ENCODE assay signal across 13 cellular contexts in genomic region chr13:39197645-39198007, GRCh38.
DNase-seq lines count a peak whose midpoint lies in the region; ATAC-seq and TF ChIP-seq lines count a peak whose summit lies in the region.
"Had no signal": no experiment of that assay in that cellular context is flagged by ENCODE, and none has a peak within 500 bp of the region (broad histone marks: within the 10 kb centered on the region; RNA-seq: fewer than 3 reads in every experiment).

No MANE protein-coding gene starts in this region.

- ATAC-seq in heart right ventricle (peak; percentile 27 to 80 (median 66)), Right ventricle myocardium superior (ENCODE audit: poor library complexity) (no peak), GM21723 (IDR thresholded peaks at IDR 0.05; ENCODE audit: unreplicated experiment) (peak; percentile 21), HG03520 (IDR thresholded peaks at IDR 0.05; ENCODE audit: unreplicated experiment) (peak; percentile 24)
- peak; percentile 19 for ATAC-seq in stimulated activated effector memory CD8-positive, alpha-beta T cell treated with anti-CD3 and anti-CD28 coated beads, Interleukin-12 subunit alpha, Interleukin-12 subunit beta, amount 100 ng/mL, for 72 hours
- ATAC-seq in CD8-positive, alpha-beta T cell = no peak
- ATAC-seq: T-helper 17 cell had no signal

- H3K4me1 ChIP-seq in heart right ventricle = peaks cover 0 to 28% (median 12%) of the 10 kb centered on the region in 9 donors
- no peaks in the 10 kb centered on the region for H3K4me1 ChIP-seq in CD8-positive, alpha-beta T cell (ENCODE audit: insufficient read depth, low read length)
- H3K4me1 ChIP-seq: uterus had no signal

- no peaks in the 10 kb centered on the region for H3K27me3 ChIP-seq in heart right ventricle
- H3K27me3 ChIP-seq in CD8-positive, alpha-beta T cell (ENCODE audit: insufficient read depth, low read length) = no peaks in the 10 kb centered on the region
- H3K27me3 ChIP-seq: uterus had no signal

- no peaks in the 10 kb centered on the region for H3K36me3 ChIP-seq in heart right ventricle
- no peaks in the 10 kb centered on the region for H3K36me3 ChIP-seq in CD8-positive, alpha-beta T cell (ENCODE audit: insufficient read depth, low read length)
- H3K36me3 ChIP-seq: uterus had no signal

- peak overlapping the region in 8 of 10 donors; percentile 11 to 52 (median 42) for H3K27ac ChIP-seq in heart right ventricle
- no peak overlapping the region for H3K27ac ChIP-seq in CD8-positive, alpha-beta T cell (ENCODE audit: low read depth, low read length)

- H3K27ac Mint-ChIP-seq in stimulated activated effector memory CD8-positive, alpha-beta T cell treated with anti-CD3 and anti-CD28 coated beads, Interleukin-12 subunit alpha, Interleukin-12 subunit beta, amount 100 ng/mL, for 72 hours = no peak overlapping the region
- no peak overlapping the region for H3K27ac Mint-ChIP-seq in CD8-positive, alpha-beta T cell
- H3K27ac Mint-ChIP-seq: progenitor cell of endocrine pancreas, T-helper 17 cell had no signal

- DNase-seq in heart right ventricle (no peak), Right ventricle myocardium superior (no peak), HEK293T (ENCODE audit: extremely low spot score) (no peak), COLO829 (ENCODE audit: low spot score) (no peak)
- DNase-seq in stimulated activated effector memory CD8-positive, alpha-beta T cell treated with anti-CD3 and anti-CD28 coated beads, Interleukin-12 subunit alpha, Interleukin-12 subunit beta, amount 100 ng/mL, for 72 hours (ENCODE audit: low spot score in 2 of 2) = no peak
- DNase-seq in CD8-positive, alpha-beta T cell = no peak
- DNase-seq: activated CD4-positive, alpha-beta T cell treated with anti-CD3 and anti-CD28 coated beads for 48 hours; NCI-H1092; T-helper 17 cell; uterus had no signal

- no peak overlapping the region for H3K4me3 Mint-ChIP-seq in stimulated activated effector memory CD8-positive, alpha-beta T cell treated with anti-CD3 and anti-CD28 coated beads, Interleukin-12 subunit alpha, Interleukin-12 subunit beta, amount 100 ng/mL, for 72 hours
- no peak overlapping the region for H3K4me3 Mint-ChIP-seq in CD8-positive, alpha-beta T cell
- H3K4me3 Mint-ChIP-seq: T-helper 17 cell had no signal

- no peaks in the 10 kb centered on the region for H3K4me1 Mint-ChIP-seq in stimulated activated effector memory CD8-positive, alpha-beta T cell treated with anti-CD3 and anti-CD28 coated beads, Interleukin-12 subunit alpha, Interleukin-12 subunit beta, amount 100 ng/mL, for 72 hours
- H3K4me1 Mint-ChIP-seq in CD8-positive, alpha-beta T cell (ENCODE audit: low read depth) = no peaks in the 10 kb centered on the region
- H3K4me1 Mint-ChIP-seq: T-helper 17 cell had no signal

- H3K27me3 Mint-ChIP-seq in CD8-positive, alpha-beta T cell (ENCODE audit: low read depth) = peaks cover 14% of the 10 kb centered on the region

- CTCF ChIA-PET in HEK293T (lab: Yijun Ruan, JAX) = interaction anchor here (0.5 kb wide), 1 partner anchor 408 kb away, joined by 4 read pairs; no protein-coding TSS in a partner anchor
- CTCF ChIA-PET in CD8-positive, alpha-beta T cell (lab: Charles Lee) = no interaction called here

- no peaks in the 10 kb centered on the region for H3K9me3 Mint-ChIP-seq in stimulated activated effector memory CD8-positive, alpha-beta T cell treated with anti-CD3 and anti-CD28 coated beads, Interleukin-12 subunit alpha, Interleukin-12 subunit beta, amount 100 ng/mL, for 72 hours
- no peaks in the 10 kb centered on the region for H3K9me3 Mint-ChIP-seq in CD8-positive, alpha-beta T cell

- no peaks in the 10 kb centered on the region for H3K9me3 ChIP-seq in heart right ventricle
- H3K9me3 ChIP-seq in CD8-positive, alpha-beta T cell (ENCODE audit: low read length) = no peaks in the 10 kb centered on the region
- H3K9me3 ChIP-seq: uterus had no signal

- TF ChIP-seq CTCF in heart right ventricle (IDR thresholded peaks at IDR 0.05) = no peak
- TF ChIP-seq CTCF in CD8-positive, alpha-beta T cell (IDR thresholded peaks at IDR 0.05) = no peak

- no peaks in the 10 kb centered on the region for H3K36me3 Mint-ChIP-seq in stimulated activated effector memory CD8-positive, alpha-beta T cell treated with anti-CD3 and anti-CD28 coated beads, Interleukin-12 subunit alpha, Interleukin-12 subunit beta, amount 100 ng/mL, for 72 hours
- H3K36me3 Mint-ChIP-seq in CD8-positive, alpha-beta T cell = no peaks in the 10 kb centered on the region

- POLR2A ChIA-PET in HEK293T (lab: Yijun Ruan, JAX) = no interaction called here
- POLR2A ChIA-PET in CD8-positive, alpha-beta T cell (lab: Charles Lee) = no interaction called here

- intact Hi-C loops in heart right ventricle (cut with DNase I) = loop anchor here in 1 of 10 donors (2.0 kb wide), 1 partner anchor 57 kb away; no protein-coding TSS in a partner anchor
- intact Hi-C loops in Right ventricle myocardium superior (cut with DNase I) = no loop called here
- intact Hi-C loops in CD8-positive, alpha-beta T cell (cut with DNase I, micrococcal nuclease) = no loop called here

- H3K4me3 ChIP-seq in heart right ventricle = no peak overlapping the region
- no peak overlapping the region for H3K4me3 ChIP-seq in CD8-positive, alpha-beta T cell (ENCODE audit: low read depth, low read length)
- H3K4me3 ChIP-seq: uterus had no signal

TF ChIP-seq in HEK293T, 16 proteins besides CTCF, POLR2A, EP300 and RAD21:
- TF ChIP-seq FOXM1 (IDR thresholded peaks at IDR 0.05; ENCODE audit: borderline replicate concordance) = no peak
- no peak for TF ChIP-seq SP1 (IDR thresholded peaks at IDR 0.05)
- TF ChIP-seq ARNT (IDR thresholded peaks at IDR 0.05) = no peak
- TF ChIP-seq ZNF384 (IDR thresholded peaks at IDR 0.05) = no peak
- no peak for TF ChIP-seq NFRKB (IDR thresholded peaks at IDR 0.05)
- TF ChIP-seq CTBP1 (IDR thresholded peaks at IDR 0.05; ENCODE audit: borderline replicate concordance) = no peak

Comparison
In these comparisons a context has a peak if more than half of its experiments do, and no peak if none do; other contexts are left out.
1. ATAC-seq: peak in heart right ventricle (8 of 8), GM21723 (single experiment), HG03520 (single experiment) and stimulated activated effector memory CD8-positive, alpha-beta T cell treated with anti-CD3 and anti-CD28 coated beads, Interleukin-12 subunit alpha, Interleukin-12 subunit beta, amount 100 ng/mL, for 72 hours (single experiment); none in Right ventricle myocardium superior (single experiment) and CD8-positive, alpha-beta T cell (single experiment).